In the genomic region with DNA sequence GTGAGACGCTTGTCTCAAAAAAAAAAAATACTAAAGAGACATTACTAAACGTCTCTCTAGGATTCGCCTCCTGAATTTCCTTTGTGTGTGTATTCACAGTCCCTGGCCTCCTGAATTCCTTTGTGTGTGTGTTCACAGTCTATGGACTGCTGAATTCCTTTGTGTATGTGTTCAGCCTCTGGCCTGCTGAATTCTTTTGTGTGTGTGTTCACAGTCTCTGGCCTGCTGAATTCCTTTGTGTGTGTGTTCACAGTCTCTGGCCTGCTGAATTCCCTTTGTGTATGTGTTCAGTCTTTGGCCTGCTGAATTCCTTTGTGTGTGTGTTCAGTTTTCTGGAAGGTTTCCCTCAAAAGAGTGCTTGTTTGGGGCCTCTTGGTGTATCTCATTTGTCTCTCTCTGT, we compare ENCODE assay signal across 27 cellular contexts. TPM values are rescaled to one million over a fixed set of nuclear protein-coding genes. Genes with fewer than 3 reads are reported as not detected.
DNase-seq lines count a peak whose midpoint lies in the region; ATAC-seq and TF ChIP-seq lines count a peak whose summit lies in the region.
"Had no signal": no experiment of that assay in that cellular context is flagged by ENCODE, and none has a peak within 500 bp of the region (broad histone marks: within the 10 kb centered on the region; RNA-seq: fewer than 3 reads in every experiment).

No MANE protein-coding gene starts in this region.

- no peaks in the 10 kb centered on the region for H3K9me3 ChIP-seq in heart right ventricle
- H3K9me3 ChIP-seq: HAP-1, upper lobe of left lung had no signal

- no peak for ATAC-seq in HG02759 (IDR thresholded peaks at IDR 0.05; ENCODE audit: unreplicated experiment)
- no peak for ATAC-seq in heart right ventricle
- ATAC-seq: K562; left ventricle myocardium superior; naive thymus-derived CD4-positive, alpha-beta T cell; Panc1 had no signal

- no peak overlapping the region for H3K27ac ChIP-seq in heart right ventricle
- H3K27ac ChIP-seq: upper lobe of left lung, WERI-Rb-1 had no signal

- H3K36me3 ChIP-seq in heart right ventricle = peaks cover 0 to 100% (median 74%) of the 10 kb centered on the region in 9 donors

- WGBS in heart right ventricle, 2 donors = 82 to 90% methylated on average over 3 of the region's 3 CpGs

- no peaks in the 10 kb centered on the region for H3K27me3 ChIP-seq in heart right ventricle
- H3K27me3 ChIP-seq: upper lobe of left lung had no signal

- no peak for TF ChIP-seq CTCF in heart right ventricle (IDR thresholded peaks at IDR 0.05)

- H3K4me3 ChIP-seq in heart right ventricle = no peak overlapping the region
- H3K4me3 ChIP-seq: HAP-1, K562, upper lobe of left lung had no signal

- no peaks in the 10 kb centered on the region for H3K4me1 ChIP-seq in heart right ventricle
- H3K4me1 ChIP-seq: HAP-1, upper lobe of left lung had no signal

- intact Hi-C loops in heart right ventricle (cut with DNase I) = no loop called here

- DNase-seq in EL = peak; percentile 11
- DNase-seq in amniotic epithelial cell (ENCODE audit: low read depth) = peak; percentile 4
- peak; percentile 58 for DNase-seq in iris pigment epithelial cell (ENCODE audit: low read depth)
- DNase-seq in pons (ENCODE audit: low spot score) = peak; percentile 5
- no peak for DNase-seq in DMS79 treated with DMSO at 0.1 percent for 48 hours (lab: John Stamatoyannopoulos, UW)
- DNase-seq in NCI-H526 (lab: John Stamatoyannopoulos, UW) = no peak
- DNase-seq in heart right ventricle = no peak
- DNase-seq: activated CD4-positive, alpha-beta T cell treated with anti-CD3 and anti-CD28 coated beads, Interleukin-2, amount 10 ng/mL, durations not matched to agents 7 days and 5 days; activated naive CD4-positive, alpha-beta T cell treated with anti-CD3 and anti-CD28 coated beads, Interleukin-2, amount 10 ng/mL, durations not matched to agents 7 days and 5 days; amygdala; C1 segment of cervical spinal cord; DND-41; left ventricle myocardium superior; midbrain; naive thymus-derived CD4-positive, alpha-beta T cell; NCI-H1417; NCI-H2081; NCI-H2227 treated with DMSO at 0.1 percent for 48 hours; NCI-H69; retina; SHP77; upper lobe of left lung; WERI-Rb-1 had no signal

RNA-seq across cellular contexts. Expression of a gene that starts 8.2 kb away (rescaled TPM):
- 10 to 100 TPM; 11.6 to 16.5 (median 14.1) TPM for total RNA-seq in heart right ventricle
- polyA plus RNA-seq in heart right ventricle = 10 to 100 TPM in 1 of 2 donors, 1 to 10 TPM in 1; 8.0 to 10.1 TPM

Comparison
In these comparisons a context has a peak if more than half of its experiments do, and no peak if none do; other contexts are left out.
1. DNase-seq: peak in EL (single experiment), amniotic epithelial cell (single experiment), iris pigment epithelial cell (single experiment) and pons (single experiment); none in DMS79 treated with DMSO at 0.1 percent for 48 hours (single experiment), NCI-H526 (0 of 2) and heart right ventricle (0 of 2).